25 cellular contexts compared by ENCODE assay signal in the genomic region with DNA sequence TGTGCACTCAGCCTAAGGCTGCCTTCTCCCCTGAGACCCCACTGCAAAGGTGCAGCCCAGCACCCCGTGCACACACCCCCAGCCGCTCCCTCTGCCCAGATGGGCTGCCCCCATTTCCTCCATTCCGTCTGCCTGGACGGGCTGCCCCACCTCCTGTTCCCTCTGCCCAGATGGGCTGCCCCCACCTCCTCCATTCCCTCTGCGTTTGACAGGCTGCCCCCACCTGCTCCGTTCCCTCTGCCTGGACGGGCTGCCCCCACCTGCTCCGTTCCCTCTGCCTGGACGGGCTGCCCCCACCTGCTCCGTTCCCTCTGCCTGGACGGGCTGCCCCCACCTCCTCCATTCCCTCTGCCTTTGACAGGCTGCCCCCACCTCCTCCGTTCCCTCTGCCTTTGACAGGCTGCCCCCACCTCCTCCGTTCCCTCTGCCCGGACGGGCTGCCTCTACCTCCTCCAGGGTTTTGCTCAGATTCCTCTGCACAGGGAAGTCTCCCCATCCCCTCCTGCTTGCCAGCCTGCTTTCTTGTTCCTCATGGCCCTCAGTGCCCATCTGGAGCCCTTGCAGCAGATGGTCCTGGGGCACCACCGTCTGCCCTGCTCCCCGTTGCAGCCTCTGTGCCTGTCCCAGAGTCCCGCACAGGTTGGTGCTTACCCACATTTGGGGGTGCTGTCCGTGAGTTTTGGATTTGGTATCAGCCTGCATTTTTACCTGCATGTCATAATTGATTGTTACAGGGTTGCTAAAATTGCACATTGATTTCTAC. TPM values are rescaled to one million over a fixed set of nuclear protein-coding genes. Genes with fewer than 3 reads are reported as not detected.
DNase-seq lines count a peak whose midpoint lies in the region; ATAC-seq and TF ChIP-seq lines count a peak whose summit lies in the region.
"Had no signal": no experiment of that assay in that cellular context is flagged by ENCODE, and none has a peak within 500 bp of the region (broad histone marks: within the 10 kb centered on the region; RNA-seq: fewer than 3 reads in every experiment).

No MANE protein-coding gene starts in this region.

- WGBS in upper lobe of left lung, 2 donors: 90 to 92% methylated on average over 19 of the region's 19 CpGs

- no peaks in the 10 kb centered on the region for H3K36me3 Mint-ChIP-seq in glutamatergic neuron (ENCODE audit: unreplicated experiment)

- H3K4me1 ChIP-seq in BLaER1 treated with 17β-estradiol and CSF1 and Interleukin-3, amounts not matched to agents 10 nM and 100 nM: peaks cover 33 to 58% (median 51%) of the 10 kb centered on the region in 10 experiments
- H3K4me1 ChIP-seq in SJCRH30: no peaks in the 10 kb centered on the region; the same call in 1 of the 2 replicates
- H3K4me1 ChIP-seq in upper lobe of left lung: peaks cover 0 to 21% (median 6%) of the 10 kb centered on the region in 4 donors
- H3K4me1 ChIP-seq: ascending aorta, HAP-1 had no signal

- peaks cover 10% of the 10 kb centered on the region for H3K27me3 Mint-ChIP-seq in glutamatergic neuron (ENCODE audit: unreplicated experiment)
- H3K27me3 Mint-ChIP-seq: activated naive CD4-positive, alpha-beta T cell treated with anti-CD3 and anti-CD28 coated beads, Interleukin-2, amount 50 U/mL, for 24 hours; naive B cell had no signal

- no peak for TF ChIP-seq POLR2A in upper lobe of left lung (IDR thresholded peaks at IDR 0.05)

- H3K4me2 ChIP-seq in BLaER1 treated with 17β-estradiol and CSF1 and Interleukin-3, amounts not matched to agents 10 nM and 100 nM: peak overlapping the region; percentile 58 to 90 (median 75)

- DNase-seq in DMS 273 (lab: John Stamatoyannopoulos, UW; ENCODE audit: unreplicated experiment): peak; percentile 91
- DNase-seq in SJCRH30: peak; percentile 19 to 30
- DNase-seq in glutamatergic neuron: no peak
- DNase-seq in AML-193 (lab: John Stamatoyannopoulos, UW): no peak
- DNase-seq in upper lobe of left lung: no peak
- DNase-seq: activated CD4-positive, alpha-beta T cell treated with anti-CD3 and anti-CD28 coated beads, Interleukin-2, amount 50 U/mL, for 1 hour; DND-41; Karpas-422; left colon; mesendoderm; naive B cell; NCI-H1048; NCI-H526 treated with DMSO at 0.1 percent for 48 hours; Right ventricle myocardium superior had no signal

- H3K27ac ChIP-seq in BLaER1 treated with 17β-estradiol and CSF1 and Interleukin-3, amounts not matched to agents 10 nM and 100 nM: peak overlapping the region in 1 of 11 experiments; percentile 39; a peak in 1 of 22 replicates
- H3K27ac ChIP-seq in SJCRH30 (no peak overlapping the region), upper lobe of left lung (no peak overlapping the region)
- H3K27ac ChIP-seq: ascending aorta, suprapubic skin had no signal

- no peak for TF ChIP-seq EP300 in upper lobe of left lung (IDR thresholded peaks at IDR 0.05)

- peak overlapping the region; percentile 61 for H3K4me3 Mint-ChIP-seq in glutamatergic neuron (ENCODE audit: unreplicated experiment)
- H3K4me3 Mint-ChIP-seq: activated naive CD4-positive, alpha-beta T cell treated with anti-CD3 and anti-CD28 coated beads, Interleukin-2, amount 50 U/mL, for 24 hours had no signal

- no peak overlapping the region; a peak in 1 of 20 replicates for H3K4me3 ChIP-seq in BLaER1 treated with 17β-estradiol and CSF1 and Interleukin-3, amounts not matched to agents 10 nM and 100 nM
- H3K4me3 ChIP-seq in SJCRH30: no peak overlapping the region
- no peak overlapping the region for H3K4me3 ChIP-seq in upper lobe of left lung
- H3K4me3 ChIP-seq: ascending aorta, HAP-1, pancreas, suprapubic skin had no signal

- TF ChIP-seq CTCF in glutamatergic neuron (IDR thresholded peaks at IDR 0.05; ENCODE audit: partially characterized antibody, unreplicated experiment) (no peak), upper lobe of left lung (IDR thresholded peaks at IDR 0.05) (no peak)

- H3K9ac ChIP-seq in BLaER1 treated with 17β-estradiol and CSF1 and Interleukin-3, amounts not matched to agents 10 nM and 100 nM: peak overlapping the region in 8 of 11 experiments; percentile 4 to 52 (median 40); a peak in 13 of 22 replicates

- ATAC-seq in GM18870 (IDR thresholded peaks at IDR 0.05; ENCODE audit: unreplicated experiment): no peak
- ATAC-seq in HG03432 (IDR thresholded peaks at IDR 0.05; ENCODE audit: unreplicated experiment): no peak
- no peak for ATAC-seq in upper lobe of left lung (ENCODE audit: low FRiP score in 2 of 2)

- H3K27ac Mint-ChIP-seq in glutamatergic neuron (ENCODE audit: unreplicated experiment): peak overlapping the region; percentile 84
- H3K27ac Mint-ChIP-seq: activated naive CD4-positive, alpha-beta T cell treated with anti-CD3 and anti-CD28 coated beads, Interleukin-2, amount 50 U/mL, for 24 hours had no signal

- peaks cover 73 to 100% (median 91%) of the 10 kb centered on the region in 11 experiments for H4K20me1 ChIP-seq in BLaER1 treated with 17β-estradiol and CSF1 and Interleukin-3, amounts not matched to agents 10 nM and 100 nM

- H3K9me3 ChIP-seq in BLaER1 treated with 17β-estradiol and CSF1 and Interleukin-3, amounts not matched to agents 10 nM and 100 nM (replicated peaks in 1 of 11): no peaks in the 10 kb centered on the region
- H3K9me3 ChIP-seq in SJCRH30 (replicated peaks) (no peaks in the 10 kb centered on the region), upper lobe of left lung (no peaks in the 10 kb centered on the region)
- H3K9me3 ChIP-seq: ascending aorta, HAP-1, pancreas, suprapubic skin had no signal

- peaks cover 12% of the 10 kb centered on the region for H3K9me3 Mint-ChIP-seq in glutamatergic neuron (ENCODE audit: unreplicated experiment)
- H3K9me3 Mint-ChIP-seq: activated naive CD4-positive, alpha-beta T cell treated with anti-CD3 and anti-CD28 coated beads, Interleukin-2, amount 50 U/mL, for 24 hours; naive B cell had no signal

- H3K4me1 Mint-ChIP-seq in glutamatergic neuron (ENCODE audit: low read depth, unreplicated experiment): peaks cover 73% of the 10 kb centered on the region

- H3K36me3 ChIP-seq in BLaER1 treated with 17β-estradiol and CSF1 and Interleukin-3, amounts not matched to agents 10 nM and 100 nM: peaks cover 77 to 99% (median 91%) of the 10 kb centered on the region in 11 experiments
- H3K36me3 ChIP-seq in SJCRH30: no peaks in the 10 kb centered on the region
- peaks cover 10 to 66% (median 39%) of the 10 kb centered on the region in 4 donors for H3K36me3 ChIP-seq in upper lobe of left lung

- H3K27me3 ChIP-seq in BLaER1 treated with 17β-estradiol and CSF1 and Interleukin-3, amounts not matched to agents 10 nM and 100 nM: no peaks in the 10 kb centered on the region
- no peaks in the 10 kb centered on the region for H3K27me3 ChIP-seq in SJCRH30
- H3K27me3 ChIP-seq in upper lobe of left lung: no peaks in the 10 kb centered on the region
- H3K27me3 ChIP-seq: ascending aorta, pancreas, suprapubic skin had no signal

RNA-seq across cellular contexts. Expression of a gene that starts 23.4 kb away (rescaled TPM):
- not detected in 2 replicates for total RNA-seq in SJCRH30 (2014; rRNA removed; shearing (Covaris generic))
- not detected for total RNA-seq in glutamatergic neuron (ENCODE audit: unreplicated experiment)
- under 1 TPM in 2 of 6 donors, not detected in 4; 0.40 to 0.76 TPM for total RNA-seq in upper lobe of left lung
- total RNA-seq: ascending aorta, fibroblast of lung, glomerular endothelial cell, left colon, pancreas, Right ventricle myocardium superior, sciatic nerve, suprapubic skin had no signal

RNA-seq across cellular contexts. Expression of a gene that starts 35.9 kb away (rescaled TPM):
- total RNA-seq in SJCRH30 (2014; rRNA removed; shearing (Covaris generic)): 0.24 and 0.76 TPM in 2 replicates
- 28.7 TPM for total RNA-seq in glutamatergic neuron (ENCODE audit: unreplicated experiment)
- total RNA-seq in upper lobe of left lung: 100 to 1,000 TPM; 213 to 472 (median 322) TPM

RNA-seq across cellular contexts. Expression of a gene that starts 44.8 kb away (rescaled TPM):
- 19.2 and 21.0 TPM in 2 replicates for total RNA-seq in SJCRH30 (2014; rRNA removed; shearing (Covaris generic))
- total RNA-seq in glutamatergic neuron (ENCODE audit: unreplicated experiment) (48.9 TPM), upper lobe of left lung (10 to 100 TPM; 22.0 to 74.4 (median 45.5) TPM)

RNA-seq across cellular contexts. Expression of a gene that starts 47.9 kb away (rescaled TPM):
- total RNA-seq in SJCRH30 (2014; rRNA removed; shearing (Covaris generic)): 12.6 and 21.0 TPM in 2 replicates
- 227 TPM for total RNA-seq in glutamatergic neuron (ENCODE audit: unreplicated experiment)
- total RNA-seq in upper lobe of left lung: 100 to 1,000 TPM in 2 of 6 donors, 10 to 100 TPM in 4; 38.1 to 114 (median 90.5) TPM

Comparison
In these comparisons a context has a peak if more than half of its experiments do, and no peak if none do; other contexts are left out.
1. DNase-seq: peak in DMS 273 (single experiment) and SJCRH30 (2 of 2); none in glutamatergic neuron (single experiment), AML-193 (0 of 2) and upper lobe of left lung (0 of 2).
2. RNA of a gene that starts 35.9 kb away (total RNA-seq): 213 to 472 TPM in upper lobe of left lung and 28.7 TPM in glutamatergic neuron (single experiment); 0.24 to 0.76 TPM in SJCRH30; every median in the first group is over 10 times any median in the second.